Comparison of ENCODE assay signal across 9 cellular contexts in genomic region chr6:138161118-138161433, GRCh38. TPM values are rescaled to one million over a fixed set of nuclear protein-coding genes. Genes with fewer than 3 reads are reported as not detected.
DNase-seq lines count a peak whose midpoint lies in the region; ATAC-seq and TF ChIP-seq lines count a peak whose summit lies in the region.
"Had no signal": no experiment of that assay in that cellular context is flagged by ENCODE, and none has a peak within 500 bp of the region (broad histone marks: within the 10 kb centered on the region; RNA-seq: fewer than 3 reads in every experiment).

No MANE protein-coding gene starts in this region.

- peaks cover 13% of the 10 kb centered on the region for H3K4me1 ChIP-seq in mesenchymal stem cell (ENCODE audit: control insufficient read depth, insufficient read depth, low read depth, low read length)

- no peak for DNase-seq in activated naive CD4-positive, alpha-beta T cell treated with anti-CD3 and anti-CD28 coated beads, Interleukin-2, amount 10 ng/mL, durations not matched to agents 7 days and 5 days
- no peak for DNase-seq in activated naive CD4-positive, alpha-beta T cell treated with Interleukin-2 at 50 U/mL for 16 hours
- DNase-seq in mesenchymal stem cell (peak; percentile 8), type B pancreatic cell (ENCODE audit: extremely low spot score, unreplicated experiment) (no peak), NCI-H82 treated with DMSO at 0.1 percent for 48 hours (lab: John Stamatoyannopoulos, UW; ENCODE audit: unreplicated experiment) (no peak)
- no peak for DNase-seq in activated CD4-positive, CD25-positive, alpha-beta regulatory T cell (lab: John Stamatoyannopoulos, UW)
- DNase-seq: DND-41 had no signal

- H3K4me2 ChIP-seq in mesenchymal stem cell (ENCODE audit: low read length, poor library complexity, severe bottlenecking) = peak overlapping the region; percentile 99

- no peaks in the 10 kb centered on the region for H3K36me3 Mint-ChIP-seq in activated naive CD4-positive, alpha-beta T cell treated with anti-CD3 and anti-CD28 coated beads, Interleukin-2, amount 10 ng/mL, durations not matched to agents 7 days and 5 days
- no peaks in the 10 kb centered on the region for H3K36me3 Mint-ChIP-seq in brain
- H3K36me3 Mint-ChIP-seq in type B pancreatic cell = no peaks in the 10 kb centered on the region

- CTCF ChIA-PET in activated naive CD4-positive, alpha-beta T cell treated with anti-CD3 and anti-CD28 coated beads, Interleukin-2, amount 10 ng/mL, durations not matched to agents 7 days and 5 days (lab: Charles Lee) = interaction anchor here (1.4 kb wide), 1 partner anchor 44 kb away, joined by 3 read pairs; no protein-coding TSS in a partner anchor

- no peaks in the 10 kb centered on the region for H3K36me3 ChIP-seq in mesenchymal stem cell (ENCODE audit: control insufficient read depth in 1 of 2, insufficient read depth in 2 of 2, low read depth in 1 of 2, low read length in 2 of 2)

- no peak overlapping the region for H2AK5ac ChIP-seq in mesenchymal stem cell (ENCODE audit: low read length, severe bottlenecking)

- TF ChIP-seq CTCF in brain (conservative IDR thresholded peaks at IDR 0.05) = no peak
- no peak for TF ChIP-seq CTCF in type B pancreatic cell (conservative IDR thresholded peaks at IDR 0.05)

- H3K9me3 ChIP-seq in mesenchymal stem cell (ENCODE audit: control insufficient read depth, low read length) = no peaks in the 10 kb centered on the region

- H3K14ac ChIP-seq in mesenchymal stem cell (ENCODE audit: low read length in 2 of 2) = peak overlapping the region in 1 of 2 experiments; percentile 35

- H3K18ac ChIP-seq in mesenchymal stem cell (ENCODE audit: low read depth in 1 of 2, low read length in 2 of 2) = peak overlapping the region in 1 of 2 experiments; percentile 18

- no peak overlapping the region for H2BK5ac ChIP-seq in mesenchymal stem cell (ENCODE audit: low read depth, low read length, poor library complexity, severe bottlenecking)

- peaks cover 14% of the 10 kb centered on the region for H3K4me1 Mint-ChIP-seq in activated naive CD4-positive, alpha-beta T cell treated with anti-CD3 and anti-CD28 coated beads, Interleukin-2, amount 10 ng/mL, durations not matched to agents 7 days and 5 days
- H3K4me1 Mint-ChIP-seq in brain (peaks cover 32% of the 10 kb centered on the region), type B pancreatic cell (ENCODE audit: unreplicated experiment) (peaks cover 13% of the 10 kb centered on the region)

- no peak overlapping the region for H3K4ac ChIP-seq in mesenchymal stem cell (ENCODE audit: low read depth in 1 of 2, low read length in 2 of 2)

- no peak overlapping the region for H2BK15ac ChIP-seq in mesenchymal stem cell (ENCODE audit: low read depth, poor library complexity, severe bottlenecking)

- no peak overlapping the region for H2BK12ac ChIP-seq in mesenchymal stem cell (ENCODE audit: low read length in 2 of 2)

- no peak overlapping the region for H3K27ac Mint-ChIP-seq in activated naive CD4-positive, alpha-beta T cell treated with anti-CD3 and anti-CD28 coated beads, Interleukin-2, amount 10 ng/mL, durations not matched to agents 7 days and 5 days
- peak overlapping the region in 4 of 5 experiments; percentile 44 to 90 (median 66) for H3K27ac Mint-ChIP-seq in brain
- H3K27ac Mint-ChIP-seq in type B pancreatic cell = peak overlapping the region; percentile 50

- no peak overlapping the region for H3K27ac ChIP-seq in mesenchymal stem cell (ENCODE audit: low read length, poor library complexity, severe bottlenecking)

- H3K4me3 ChIP-seq in mesenchymal stem cell (ENCODE audit: insufficient read depth in 1 of 2, low read depth in 1 of 2, low read length in 2 of 2) = peak overlapping the region; percentile 63 to 69

- H3K23ac ChIP-seq in mesenchymal stem cell (ENCODE audit: low read length in 2 of 2) = peak overlapping the region in 1 of 2 experiments; percentile 57

- H2BK120ac ChIP-seq in mesenchymal stem cell (ENCODE audit: low read depth, low read length) = no peak overlapping the region

- no peaks in the 10 kb centered on the region for H3K9me3 Mint-ChIP-seq in activated naive CD4-positive, alpha-beta T cell treated with anti-CD3 and anti-CD28 coated beads, Interleukin-2, amount 10 ng/mL, durations not matched to agents 7 days and 5 days
- H3K9me3 Mint-ChIP-seq in brain (peaks cover 0 to 6% (median 0%) of the 10 kb centered on the region in 5 experiments), type B pancreatic cell (no peaks in the 10 kb centered on the region)

- peak overlapping the region; percentile 63 for H3K4me3 Mint-ChIP-seq in activated naive CD4-positive, alpha-beta T cell treated with anti-CD3 and anti-CD28 coated beads, Interleukin-2, amount 10 ng/mL, durations not matched to agents 7 days and 5 days
- H3K4me3 Mint-ChIP-seq in brain (peak overlapping the region; percentile 80 to 88 (median 84)), type B pancreatic cell (peak overlapping the region; percentile 84)

- no peaks in the 10 kb centered on the region for H3K79me1 ChIP-seq in mesenchymal stem cell (replicated peaks; ENCODE audit: low read length, poor library complexity, severe bottlenecking)

- peak overlapping the region; percentile 82 for H2AFZ ChIP-seq in mesenchymal stem cell (ENCODE audit: low read depth, low read length)

- H4K8ac ChIP-seq in mesenchymal stem cell (ENCODE audit: low read length) = no peak overlapping the region

- WGBS in mesenchymal stem cell = 7% methylated on average over 7 of the region's 12 CpGs

- peak overlapping the region; percentile 29 for H3K9ac ChIP-seq in mesenchymal stem cell (ENCODE audit: low read length)

- no peak overlapping the region for H4K91ac ChIP-seq in mesenchymal stem cell (ENCODE audit: low read length)

- peaks cover 69% of the 10 kb centered on the region for H3K27me3 Mint-ChIP-seq in activated naive CD4-positive, alpha-beta T cell treated with anti-CD3 and anti-CD28 coated beads, Interleukin-2, amount 10 ng/mL, durations not matched to agents 7 days and 5 days
- H3K27me3 Mint-ChIP-seq in brain (peaks cover 59% of the 10 kb centered on the region), type B pancreatic cell (peaks cover 58% of the 10 kb centered on the region)

- no peak for ATAC-seq in HG02588 (IDR thresholded peaks at IDR 0.05; ENCODE audit: unreplicated experiment)

- peaks cover 44 to 82% of the 10 kb centered on the region in 2 experiments for H3K27me3 ChIP-seq in mesenchymal stem cell (ENCODE audit: control insufficient read depth in 1 of 2, insufficient read depth in 1 of 2, low read length in 2 of 2)

RNA-seq across cellular contexts. Expression of gene ARFGEF3, which starts 0.7 kb away (rescaled TPM):
- polyA plus RNA-seq in brain (ENCODE audit: insufficient read depth, low read depth, low replicate concordance) = 17.7 TPM
- polyA plus RNA-seq in mesenchymal stem cell (2013, experiment 1 of 2) = 0.62 TPM
- polyA plus RNA-seq in mesenchymal stem cell (2013, experiment 2 of 2) = 0.59 TPM
- 24.0 and 31.7 TPM in 2 replicates for total RNA-seq in type B pancreatic cell (ENCODE audit: low replicate concordance)

RNA-seq across cellular contexts. Expression of gene PERP, which starts 53.9 kb away (rescaled TPM):
- polyA plus RNA-seq in brain (ENCODE audit: insufficient read depth, low read depth, low replicate concordance) = 57.7 TPM
- polyA plus RNA-seq in mesenchymal stem cell (2013, experiment 1 of 2) = 54.7 TPM
- polyA plus RNA-seq in mesenchymal stem cell (2013, experiment 2 of 2) = 58.3 TPM
- 86.8 and 293 TPM in 2 replicates for total RNA-seq in type B pancreatic cell (ENCODE audit: low replicate concordance)

RNA-seq across cellular contexts. Expression of gene PBOV1, which starts 57.2 kb away (rescaled TPM):
- polyA plus RNA-seq in brain (ENCODE audit: insufficient read depth, low read depth, low replicate concordance) = not detected
- not detected for polyA plus RNA-seq in mesenchymal stem cell (2013, experiment 1 of 2)
- polyA plus RNA-seq in mesenchymal stem cell (2013, experiment 2 of 2) = not detected
- not detected in 2 replicates for total RNA-seq in type B pancreatic cell (ENCODE audit: low replicate concordance)
